Comparison of ENCODE assay signal across 15 cellular contexts in the genomic region with DNA sequence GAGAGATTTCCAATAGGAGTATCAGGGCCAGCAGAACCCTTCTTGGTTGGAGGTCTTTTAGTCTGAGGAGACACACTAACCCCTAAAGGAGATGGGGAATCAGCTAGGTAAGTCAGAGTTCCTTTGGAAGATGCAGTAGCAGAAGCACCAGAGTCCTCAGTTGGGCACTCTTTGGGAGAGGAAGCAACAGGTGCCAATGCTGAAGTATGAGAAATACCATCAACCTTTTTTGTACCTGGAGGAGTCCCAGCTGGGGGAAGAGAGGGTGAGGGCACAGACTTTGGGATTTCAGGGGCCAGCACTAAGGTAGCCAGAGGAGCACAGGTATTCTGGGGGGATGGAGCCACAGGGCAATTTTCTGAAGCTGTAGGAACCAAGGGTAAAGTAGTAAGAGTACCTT. TPM values are rescaled to one million over a fixed set of nuclear protein-coding genes. Genes with fewer than 3 reads are reported as not detected.
DNase-seq lines count a peak whose midpoint lies in the region; ATAC-seq, FAIRE-seq and TF ChIP-seq lines count a peak whose summit lies in the region.
"Had no signal": no experiment of that assay in that cellular context is flagged by ENCODE, and none has a peak within 500 bp of the region (broad histone marks: within the 10 kb centered on the region; RNA-seq: fewer than 3 reads in every experiment).

No MANE protein-coding gene starts in this region.

- H3K4me1 ChIP-seq in A549 (peaks cover 62% of the 10 kb centered on the region), Caco-2 (peaks cover 32% of the 10 kb centered on the region)

- POLR2A ChIA-PET in A549 (lab: Yijun Ruan, JAX): interaction anchor here (1.2 to 4.0 kb wide), 2 partner anchors 9 to 31 kb away, joined by 5 to 27 read pairs; partner anchors contain the start of gene PTGES3
- POLR2A ChIA-PET in Caco-2 (lab: Charles Lee): no interaction called here
- POLR2A ChIA-PET in activated B cell treated with CpG ODN at 0.5 μM for 24 hours (lab: Charles Lee): interaction anchor here (0.6 to 6.0 kb wide), 3 partner anchors 31 to 60 kb away, joined by 3 to 39 read pairs (median 3); partner anchors contain the start of gene PTGES3

- BruUV-seq in Caco-2 (replicated peaks; lab: Mats Ljungman, UMichigan): no TSS peak

- no peaks in the 10 kb centered on the region for H3K9me3 ChIP-seq in A549
- H3K9me3 ChIP-seq in Caco-2: no peaks in the 10 kb centered on the region
- H3K9me3 ChIP-seq: pancreas, SK-N-SH had no signal

- TF ChIP-seq EP300 in A549 (IDR thresholded peaks at IDR 0.05): no peak

- H3K4me3 Mint-ChIP-seq in Caco-2 (ENCODE audit: unreplicated experiment) (no peak overlapping the region), activated B cell treated with CpG ODN at 0.5 μM for 24 hours (no peak overlapping the region), naive B cell (peak overlapping the region in 4 of 8 donors; percentile 12 to 76 (median 57))

- H3K36me3 Mint-ChIP-seq in Caco-2 (ENCODE audit: insufficient read depth, unreplicated experiment) (peaks cover 89% of the 10 kb centered on the region), activated B cell treated with CpG ODN at 0.5 μM for 24 hours (ENCODE audit: low read depth) (peaks cover 83% of the 10 kb centered on the region), naive B cell (peaks cover 12 to 47% of the 10 kb centered on the region in 2 donors)

- H3K27me3 Mint-ChIP-seq in Caco-2 (ENCODE audit: insufficient read depth, unreplicated experiment) (no peaks in the 10 kb centered on the region), activated B cell treated with CpG ODN at 0.5 μM for 24 hours (no peaks in the 10 kb centered on the region), naive B cell (no peaks in the 10 kb centered on the region)

- no peak for FAIRE-seq in A549 (lab: Jason Lieb, UNC)
- FAIRE-seq: islet of Langerhans, pancreas had no signal

- peaks cover 1% of the 10 kb centered on the region for H3K36me3 ChIP-seq in Caco-2 (ENCODE audit: control insufficient read depth, insufficient read depth, low read length)

- no peak for TF ChIP-seq RAD21 in A549 (conservative IDR thresholded peaks at IDR 0.05 in 1 of 2, IDR thresholded peaks at IDR 0.05 in 1 of 2)

- ATAC-seq in A549 (peak in 1 of 2 experiments; percentile 9; a peak in 3 of 6 replicates), activated B cell treated with CpG ODN at 0.5 μM for 24 hours (ENCODE audit: low read depth) (no peak), naive B cell (ENCODE audit: low read depth in 2 of 2) (no peak), GM21515 (IDR thresholded peaks at IDR 0.05; ENCODE audit: unreplicated experiment) (no peak), GM18519 (IDR thresholded peaks at IDR 0.05; ENCODE audit: low FRiP score, unreplicated experiment) (no peak)
- ATAC-seq: pancreas had no signal

- H3K27ac Mint-ChIP-seq in Caco-2 (ENCODE audit: unreplicated experiment): peak overlapping the region; percentile 9
- H3K27ac Mint-ChIP-seq in activated B cell treated with CpG ODN at 0.5 μM for 24 hours: peak overlapping the region; percentile 75
- peak overlapping the region in 5 of 6 donors; percentile 20 to 92 (median 87) for H3K27ac Mint-ChIP-seq in naive B cell

- TF ChIP-seq CTCF in A549 (IDR thresholded peaks at IDR 0.05) (no peak), Caco-2 (IDR thresholded peaks at IDR 0.05; ENCODE audit: insufficient read depth in 1 of 2, low read depth in 1 of 2, low read length in 1 of 2, severe bottlenecking in 1 of 2, unreplicated experiment in 1 of 2) (no peak), activated B cell treated with CpG ODN at 0.5 μM for 24 hours (IDR thresholded peaks at IDR 0.05) (no peak)

- no peak overlapping the region for H3K27ac ChIP-seq in A549
- H3K27ac ChIP-seq: pancreas had no signal

- intact Hi-C loops in Caco-2 (cut with micrococcal nuclease; ENCODE audit: unreplicated experiment): no loop called here
- intact Hi-C loops in activated B cell treated with CpG ODN at 0.5 μM for 24 hours (cut with micrococcal nuclease): no loop called here

- no peak for TF ChIP-seq POLR2A in A549 (IDR thresholded peaks at IDR 0.05; ENCODE audit: low read length)

- H3K4me2 ChIP-seq in A549: peak overlapping the region; percentile 11; the same call in 2 of the 3 replicates
- H3K4me2 ChIP-seq: SK-N-SH had no signal

- H3K9me3 Mint-ChIP-seq in Caco-2 (ENCODE audit: unreplicated experiment) (no peaks in the 10 kb centered on the region), activated B cell treated with CpG ODN at 0.5 μM for 24 hours (no peaks in the 10 kb centered on the region), naive B cell (no peaks in the 10 kb centered on the region)

- CTCF ChIA-PET in A549 (lab: Yijun Ruan, JAX): interaction anchor here (0.6 to 1.5 kb wide), 4 partner anchors 10 to 683 kb away, joined by 3 to 4 read pairs (median 4); no protein-coding TSS in a partner anchor
- CTCF ChIA-PET in Caco-2 (lab: Charles Lee): no interaction called here
- CTCF ChIA-PET in activated B cell treated with CpG ODN at 0.5 μM for 24 hours (lab: Charles Lee): no interaction called here

- H3K4me1 Mint-ChIP-seq in Caco-2 (ENCODE audit: low read depth, unreplicated experiment): peaks cover 38% of the 10 kb centered on the region
- peaks cover 75% of the 10 kb centered on the region for H3K4me1 Mint-ChIP-seq in activated B cell treated with CpG ODN at 0.5 μM for 24 hours
- H3K4me1 Mint-ChIP-seq in naive B cell: peaks cover 64 to 75% (median 66%) of the 10 kb centered on the region in 3 donors

- DNase-seq in A549 (ENCODE audit: low read depth in 1 of 2, low spot score in 1 of 2) (no peak), Caco-2 (no peak), activated B cell treated with CpG ODN at 0.5 μM for 24 hours (no peak), naive B cell (no peak), DMS79 (lab: John Stamatoyannopoulos, UW) (no peak)
- DNase-seq in stimulated activated CD4-positive, alpha-beta T cell treated with anti-CD3 and anti-CD28 coated beads, Interleukin-15, amount 100 ng/mL, for 24 hours: no peak
- DNase-seq: cerebellar nuclear complex; NCI-H1105; NCI-H69; pancreas; SK-N-SH; stimulated activated CD4-positive, alpha-beta T cell treated with anti-CD3 and anti-CD28 coated beads, Interleukin-4, amount 100 ng/mL, for 24 hours had no signal

- no peaks in the 10 kb centered on the region for H3K27me3 ChIP-seq in Caco-2 (replicated peaks; ENCODE audit: control insufficient read depth, insufficient read depth, low read length)
- H3K27me3 ChIP-seq: pancreas had no signal

- H3K4me3 ChIP-seq in A549 (no peak overlapping the region), Caco-2 (ENCODE audit: low read depth, low read length) (no peak overlapping the region)
- H3K4me3 ChIP-seq: pancreas had no signal

TF ChIP-seq in A549, 52 proteins besides CTCF, POLR2A, EP300 and RAD21 (continues in another document):
- no peak for TF ChIP-seq GATA3 (IDR thresholded peaks at IDR 0.05; ENCODE audit: borderline replicate concordance)
- no peak for TF ChIP-seq ZSCAN20 (CRISPR knock-in tag; IDR thresholded peaks at IDR 0.05)
- TF ChIP-seq HOXB13 (CRISPR knock-in tag; IDR thresholded peaks at IDR 0.05; ENCODE audit: low read depth): no peak
- TF ChIP-seq FOSL2 (IDR thresholded peaks at IDR 0.05): no peak
- TF ChIP-seq FOSL2 (CRISPR knock-in tag; IDR thresholded peaks at IDR 0.05): no peak
- TF ChIP-seq EHMT2 (IDR thresholded peaks at IDR 0.05; ENCODE audit: low read depth): no peak
- TF ChIP-seq RCOR1 (IDR thresholded peaks at IDR 0.05; ENCODE audit: low read depth, low read length): no peak
- TF ChIP-seq PHF8 (IDR thresholded peaks at IDR 0.05; ENCODE audit: borderline replicate concordance, low read depth): no peak
- TF ChIP-seq FOSB (CRISPR knock-in tag; IDR thresholded peaks at IDR 0.05): no peak
- TF ChIP-seq HOXA7 (CRISPR knock-in tag; IDR thresholded peaks at IDR 0.05): no peak
- no peak for TF ChIP-seq KDM5A (IDR thresholded peaks at IDR 0.05)

RNA-seq across cellular contexts. Expression of gene NACA, which starts 6.0 kb away (rescaled TPM):
- polyA plus RNA-seq in A549 (2011; rRNA removed) (993 and 1,560 TPM in 2 replicates), A549 (2017; fragmentation: RNase III; extraction: RNeasy Plus Mini Kit Qiagen cat#74134 plus additional on column Dnase treatment) (2,331 to 2,770 TPM (median 2,562 TPM) in 3 replicates), naive B cell (ENCODE audit: low read depth in 6 of 6) (1,000 to 10,000 TPM in 5 of 6 donors, 100 to 1,000 TPM in 1; 936 to 1,276 (median 1,162) TPM)
- polyA plus RNA-seq in A549 (2012; cell fraction: cytosol; rRNA removed): 797 and 972 TPM in 2 replicates
- polyA plus RNA-seq in A549 (2012; cell fraction: nucleus; rRNA removed): 286 and 326 TPM in 2 replicates
- polyA minus RNA-seq in A549 (2011; rRNA and poly(A)+ RNA removed): 462 and 592 TPM in 2 replicates
- total RNA-seq in Caco-2 (2022) (784 and 804 TPM in 2 replicates), activated B cell treated with CpG ODN at 0.5 μM for 24 hours (1,104 and 1,342 TPM in 2 replicates)

RNA-seq across cellular contexts. Expression of gene PTGES3, which starts 31.0 kb away (rescaled TPM):
- polyA plus RNA-seq in A549 (2011; rRNA removed) (211 and 272 TPM in 2 replicates), A549 (2017; fragmentation: RNase III; extraction: RNeasy Plus Mini Kit Qiagen cat#74134 plus additional on column Dnase treatment) (400 to 467 TPM (median 406 TPM) in 3 replicates), naive B cell (ENCODE audit: low read depth in 6 of 6) (100 to 1,000 TPM; 176 to 270 (median 203) TPM)
- polyA plus RNA-seq in A549 (2012; cell fraction: cytosol; rRNA removed): 105 and 133 TPM in 2 replicates
- polyA plus RNA-seq in A549 (2012; cell fraction: nucleus; rRNA removed): 65.4 and 72.5 TPM in 2 replicates
- 40.5 and 51.6 TPM in 2 replicates for polyA minus RNA-seq in A549 (2011; rRNA and poly(A)+ RNA removed)
- total RNA-seq in Caco-2 (2022) (241 and 242 TPM in 2 replicates), activated B cell treated with CpG ODN at 0.5 μM for 24 hours (183 and 185 TPM in 2 replicates)

RNA-seq across cellular contexts. Expression of gene PRIM1, which starts 33.1 kb away (rescaled TPM):
- polyA plus RNA-seq in A549 (2011; rRNA removed) (53.9 and 66.8 TPM in 2 replicates), A549 (2017; fragmentation: RNase III; extraction: RNeasy Plus Mini Kit Qiagen cat#74134 plus additional on column Dnase treatment) (43.5 to 48.1 TPM (median 44.4 TPM) in 3 replicates), naive B cell (ENCODE audit: low read depth in 6 of 6) (10 to 100 TPM; 27.2 to 50.9 (median 37.5) TPM)
- 28.4 and 28.5 TPM in 2 replicates for polyA plus RNA-seq in A549 (2012; cell fraction: cytosol; rRNA removed)
- 19.4 and 25.8 TPM in 2 replicates for polyA plus RNA-seq in A549 (2012; cell fraction: nucleus; rRNA removed)
- polyA minus RNA-seq in A549 (2011; rRNA and poly(A)+ RNA removed): 18.5 and 26.0 TPM in 2 replicates
- total RNA-seq in Caco-2 (2022) (38.0 and 40.2 TPM in 2 replicates), activated B cell treated with CpG ODN at 0.5 μM for 24 hours (15.1 and 16.8 TPM in 2 replicates)

RNA-seq across cellular contexts. Expression of gene HSD17B6, which starts 44.1 kb away (rescaled TPM):
- 2.0 and 2.6 TPM in 2 replicates for polyA plus RNA-seq in A549 (2011; rRNA removed)
- polyA plus RNA-seq in A549 (2012; cell fraction: cytosol; rRNA removed): 1.3 and 1.7 TPM in 2 replicates
- 1.3 and 1.4 TPM in 2 replicates for polyA plus RNA-seq in A549 (2012; cell fraction: nucleus; rRNA removed)
- polyA plus RNA-seq in A549 (2017; fragmentation: RNase III; extraction: RNeasy Plus Mini Kit Qiagen cat#74134 plus additional on column Dnase treatment): 2.3 to 2.9 TPM (median 2.7 TPM) in 3 replicates
- 0.62 and 1.3 TPM in 2 replicates for polyA minus RNA-seq in A549 (2011; rRNA and poly(A)+ RNA removed)
- total RNA-seq in Caco-2 (2022): 1.6 and 2.5 TPM in 2 replicates
- total RNA-seq in activated B cell treated with CpG ODN at 0.5 μM for 24 hours: 0.29 and 0.46 TPM in 2 replicates
- under 1 TPM in 5 of 6 donors, not detected in 1; 0.20 to 0.91 (median 0.60) TPM for polyA plus RNA-seq in naive B cell (ENCODE audit: low read depth in 6 of 6)

Comparison
In these comparisons a context has a peak if more than half of its experiments do, and no peak if none do; other contexts are left out.
1. H3K27ac Mint-ChIP-seq: peak in every context shown above with its lines; median percentile 87 in naive B cell; 75 in activated B cell treated with CpG ODN at 0.5 μM for 24 hours; 9 in Caco-2.